Comparison of ENCODE assay signal across 25 cellular contexts in the genomic region with DNA sequence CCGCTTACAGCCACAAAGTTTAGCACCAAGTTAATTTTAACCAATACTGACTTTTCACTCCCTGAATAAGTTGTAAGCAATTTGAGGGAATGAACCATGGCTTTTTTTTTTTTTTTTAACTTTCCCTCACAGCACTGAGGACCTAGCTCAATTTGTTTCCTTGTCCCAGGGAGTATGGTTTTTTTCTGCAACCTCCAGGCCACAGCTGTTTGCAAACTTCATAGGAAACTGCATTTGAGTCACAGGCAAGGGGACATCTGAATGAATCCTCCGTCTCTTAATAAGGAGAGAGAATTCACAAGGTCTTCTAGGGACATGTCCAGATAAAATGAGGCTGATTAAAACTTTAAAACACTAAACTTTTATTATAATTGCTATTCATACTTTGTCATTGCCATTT.
"Had no signal": no experiment of that assay in that cellular context is flagged by ENCODE, and none has a peak within 500 bp of the region (broad histone marks: within the 10 kb centered on the region; RNA-seq: fewer than 3 reads in every experiment).

No MANE protein-coding gene starts in this region.

- H3K4me3 Mint-ChIP-seq: activated B cell treated with CpG ODN at 0.5 μM for 24 hours; activated CD4-positive, alpha-beta memory T cell treated with anti-CD3 and anti-CD28 coated beads for 36 hours; activated CD4-positive, alpha-beta T cell treated with anti-CD3 and anti-CD28 coated beads, Interleukin-2, amount 10 ng/mL, durations not matched to agents 7 days and 5 days; activated naive CD8-positive, alpha-beta T cell; activated T-cell treated with anti-CD3 and anti-CD28 coated beads, Interleukin-2, amount 50 U/mL, for 4 hours; T-helper 1 cell treated with Interleukin-12 subunit alpha and Interleukin-12 subunit beta and Interleukin-4 antibody, amounts not matched to agents 30 μg/mL and 1 μg/mL, for 36 hours had no signal

- H3K4me3 ChIP-seq: cardiac muscle cell, K562, Peyer's patch, SJSA1 had no signal

- DNase-seq: activated B cell treated with CpG ODN at 0.5 μM for 24 hours; activated CD4-positive, alpha-beta memory T cell treated with anti-CD3 and anti-CD28 coated beads for 36 hours; activated CD4-positive, alpha-beta T cell treated with anti-CD3 and anti-CD28 coated beads, Interleukin-2, amount 10 ng/mL, durations not matched to agents 7 days and 5 days; activated CD8-positive, alpha-beta memory T cell treated with anti-CD3 and anti-CD28 coated beads for 24 hours; activated effector memory CD4-positive, alpha-beta T cell treated with anti-CD3 and anti-CD28 coated beads, Interleukin-2, amount 50 U/mL, for 16 hours; activated naive CD4-positive, alpha-beta T cell treated with Interleukin-2 at 50 U/mL for 16 hours; activated T-cell treated with anti-CD3 and anti-CD28 coated beads, Interleukin-2, amount 50 U/mL, for 4 hours; brain microvascular endothelial cell; Karpas-422; NCI-H1105 treated with DMSO at 0.1 percent for 48 hours; NCI-H1436 treated with DMSO at 0.1 percent for 48 hours; NCI-H187; NCI-H2081; NCI-H510A treated with DMSO at 0.1 percent for 48 hours; NCI-H69; NK-92 treated with Interleukin-12 subunit alpha and Interleukin-12 subunit beta, amount 100 ng/mL, for 24 hours; Peyer's patch; Right ventricle myocardium superior had no signal

- H3K27ac Mint-ChIP-seq: activated B cell treated with CpG ODN at 0.5 μM for 24 hours; activated CD4-positive, alpha-beta memory T cell treated with anti-CD3 and anti-CD28 coated beads for 36 hours; activated CD4-positive, alpha-beta T cell treated with anti-CD3 and anti-CD28 coated beads, Interleukin-2, amount 10 ng/mL, durations not matched to agents 7 days and 5 days; activated naive CD8-positive, alpha-beta T cell; T-helper 1 cell treated with Interleukin-12 subunit alpha and Interleukin-12 subunit beta and Interleukin-4 antibody, amounts not matched to agents 30 μg/mL and 1 μg/mL, for 36 hours had no signal

- H3K9me3 ChIP-seq: Peyer's patch, SJSA1 had no signal

- ATAC-seq: activated T-cell treated with anti-CD3 and anti-CD28 coated beads, Interleukin-2, amount 50 U/mL, for 4 hours; K562; SK-N-SH treated with all-trans-retinoic acid at 6 μM for 48 hours had no signal

- H3K27me3 ChIP-seq: brain microvascular endothelial cell, cardiac muscle cell, Peyer's patch, SJSA1 had no signal

- H3K4me1 Mint-ChIP-seq: activated B cell treated with CpG ODN at 0.5 μM for 24 hours; activated CD4-positive, alpha-beta T cell treated with anti-CD3 and anti-CD28 coated beads, Interleukin-2, amount 10 ng/mL, durations not matched to agents 7 days and 5 days had no signal

- H3K27ac ChIP-seq: brain microvascular endothelial cell, cardiac muscle cell, RWPE1, SJSA1 had no signal

- H3K36me3 Mint-ChIP-seq: activated CD4-positive, alpha-beta memory T cell treated with anti-CD3 and anti-CD28 coated beads for 36 hours; activated naive CD8-positive, alpha-beta T cell had no signal

- H3K4me1 ChIP-seq: Peyer's patch had no signal

- H3K36me3 ChIP-seq: brain microvascular endothelial cell, cardiac muscle cell, Peyer's patch had no signal

- H3K9me3 Mint-ChIP-seq: activated CD4-positive, alpha-beta memory T cell treated with anti-CD3 and anti-CD28 coated beads for 36 hours; activated CD4-positive, alpha-beta T cell treated with anti-CD3 and anti-CD28 coated beads, Interleukin-2, amount 10 ng/mL, durations not matched to agents 7 days and 5 days; activated T-cell treated with anti-CD3 and anti-CD28 coated beads, Interleukin-2, amount 50 U/mL, for 4 hours; T-helper 1 cell treated with Interleukin-12 subunit alpha and Interleukin-12 subunit beta and Interleukin-4 antibody, amounts not matched to agents 30 μg/mL and 1 μg/mL, for 36 hours had no signal
